In genomic region chr2:212940816-212941215, GRCh38 we compare ENCODE assay signal across 1 cellular context.
A peak's percentile ranks its signal among the peaks of the same experiment; 100 is the strongest.
TF ChIP-seq lines count a peak whose summit lies in the region.

No MANE protein-coding gene starts in this region.

TF ChIP-seq in HEK293, 187 proteins besides CTCF, POLR2A, EP300 and RAD21 (continued from another document):
- TF ChIP-seq KLF8 (tag by site-specific recombination; IDR thresholded peaks at IDR 0.05) (0 out of 2 replicates have a peak, but pooled peaks have one; percentile 16), MZF1 (tag by site-specific recombination; IDR thresholded peaks at IDR 0.05; ENCODE audit: borderline replicate concordance) (peak; percentile 46; the same call in 1 of the 2 replicates), ZNF292 (tag by site-specific recombination; IDR thresholded peaks at IDR 0.05; ENCODE audit: borderline replicate concordance, low read depth) (no peak), KLF9 (tag by site-specific recombination; IDR thresholded peaks at IDR 0.05; ENCODE audit: low read depth) (no peak), FEZF1 (tag by site-specific recombination; IDR thresholded peaks at IDR 0.05) (no peak), PATZ1 (tag by site-specific recombination; IDR thresholded peaks at IDR 0.05) (0 out of 2 replicates have a peak, but pooled peaks have one; percentile 29), ZNF148 (tag by site-specific recombination; IDR thresholded peaks at IDR 0.05; ENCODE audit: borderline replicate concordance) (no peak), MEIS1 (CRISPR knock-in tag; IDR thresholded peaks at IDR 0.05; ENCODE audit: borderline replicate concordance) (no peak), PRDM6 (tag by site-specific recombination; IDR thresholded peaks at IDR 0.05) (no peak)
